In the genomic region with DNA sequence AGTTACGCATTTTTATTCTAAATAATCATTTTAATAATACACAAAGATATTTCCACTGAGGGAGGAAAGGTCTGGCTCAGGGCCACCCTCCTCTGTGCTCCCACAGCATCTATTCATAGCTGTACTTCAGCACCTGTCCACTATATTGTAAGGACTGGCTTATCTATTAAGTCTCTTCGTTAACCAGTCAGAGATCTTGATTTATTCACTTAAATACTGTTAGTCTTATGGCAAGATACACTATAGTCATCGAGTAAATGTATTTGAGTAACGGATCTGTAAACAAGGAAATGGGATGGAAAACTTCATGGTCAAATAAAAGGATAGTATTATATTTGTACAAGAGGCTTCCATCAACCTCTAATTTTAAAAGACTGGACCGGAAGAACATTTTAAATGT, we compare ENCODE assay signal across 14 cellular contexts.
"Had no signal": no experiment of that assay in that cellular context is flagged by ENCODE, and none has a peak within 500 bp of the region (broad histone marks: within the 10 kb centered on the region; RNA-seq: fewer than 3 reads in every experiment).

No MANE protein-coding gene starts in this region.

- H3K9me3 ChIP-seq: esophagus muscularis mucosa, transverse colon, uterus had no signal

- H3K4me3 Mint-ChIP-seq: activated CD4-positive, alpha-beta T cell treated with anti-CD3 and anti-CD28 coated beads, Interleukin-2, amount 10 ng/mL, durations not matched to agents 24 days and 14 days; activated CD8-positive, alpha-beta T cell treated with anti-CD3 and anti-CD28 coated beads for 36 hours; activated naive CD4-positive, alpha-beta T cell treated with anti-CD3 and anti-CD28 coated beads for 36 hours; activated T-helper 17 cell treated with anti-CD3 and anti-CD28 coated beads, Interleukin-2, amount 50 U/mL, for 72 hours; nephron; stimulated activated naive CD8-positive, alpha-beta T cell treated with anti-CD3 and anti-CD28 coated beads, Interleukin-15, Interleukin-2, amounts not matched to agents 100 ng/mL and 50 ng/mL, for 24 hours; T-cell had no signal

- H3K36me3 ChIP-seq: uterus had no signal

- H3K4me3 ChIP-seq: esophagus muscularis mucosa, transverse colon, uterus had no signal

- H3K27me3 Mint-ChIP-seq: activated CD4-positive, alpha-beta T cell treated with anti-CD3 and anti-CD28 coated beads, Interleukin-2, amount 10 ng/mL, durations not matched to agents 24 days and 14 days; activated CD8-positive, alpha-beta T cell treated with anti-CD3 and anti-CD28 coated beads for 36 hours; activated T-helper 17 cell treated with anti-CD3 and anti-CD28 coated beads, Interleukin-2, amount 50 U/mL, for 72 hours; stimulated activated naive CD8-positive, alpha-beta T cell treated with anti-CD3 and anti-CD28 coated beads, Interleukin-15, Interleukin-2, amounts not matched to agents 100 ng/mL and 50 ng/mL, for 24 hours; T-cell had no signal

- H3K27ac ChIP-seq: esophagus muscularis mucosa, transverse colon, uterus had no signal

- H3K4me1 Mint-ChIP-seq: nephron had no signal

- H3K27me3 ChIP-seq: esophagus muscularis mucosa, transverse colon, uterus had no signal

- ATAC-seq: activated CD8-positive, alpha-beta T cell treated with anti-CD3 and anti-CD28 coated beads for 36 hours; activated T-helper 17 cell treated with anti-CD3 and anti-CD28 coated beads, Interleukin-2, amount 50 U/mL, for 72 hours; T-cell had no signal

- H3K9me3 Mint-ChIP-seq: activated CD4-positive, alpha-beta T cell treated with anti-CD3 and anti-CD28 coated beads, Interleukin-2, amount 10 ng/mL, durations not matched to agents 24 days and 14 days; activated CD8-positive, alpha-beta T cell treated with anti-CD3 and anti-CD28 coated beads for 36 hours; activated naive CD4-positive, alpha-beta T cell treated with anti-CD3 and anti-CD28 coated beads for 36 hours; activated T-helper 17 cell treated with anti-CD3 and anti-CD28 coated beads, Interleukin-2, amount 50 U/mL, for 72 hours; nephron; stimulated activated naive CD8-positive, alpha-beta T cell treated with anti-CD3 and anti-CD28 coated beads, Interleukin-15, Interleukin-2, amounts not matched to agents 100 ng/mL and 50 ng/mL, for 24 hours; T-cell had no signal

- H3K27ac Mint-ChIP-seq: activated CD4-positive, alpha-beta T cell treated with anti-CD3 and anti-CD28 coated beads, Interleukin-2, amount 10 ng/mL, durations not matched to agents 24 days and 14 days; activated CD8-positive, alpha-beta T cell treated with anti-CD3 and anti-CD28 coated beads for 36 hours; activated naive CD4-positive, alpha-beta T cell treated with anti-CD3 and anti-CD28 coated beads for 36 hours; activated T-helper 17 cell treated with anti-CD3 and anti-CD28 coated beads, Interleukin-2, amount 50 U/mL, for 72 hours; stimulated activated naive CD8-positive, alpha-beta T cell treated with anti-CD3 and anti-CD28 coated beads, Interleukin-15, Interleukin-2, amounts not matched to agents 100 ng/mL and 50 ng/mL, for 24 hours; T-cell had no signal

- H3K4me1 ChIP-seq: transverse colon, uterus had no signal

- DNase-seq: activated CD4-positive, alpha-beta T cell treated with anti-CD3 and anti-CD28 coated beads, Interleukin-2, amount 10 ng/mL, durations not matched to agents 24 days and 14 days; activated CD8-positive, alpha-beta T cell treated with anti-CD3 and anti-CD28 coated beads for 36 hours; activated naive CD4-positive, alpha-beta T cell treated with anti-CD3 and anti-CD28 coated beads for 36 hours; activated T-cell treated with anti-CD3 and anti-CD28 coated beads, Interleukin-2, amount 50 U/mL, for 1 hour; effector memory CD4-positive, alpha-beta T cell; nucleus accumbens; retina; T-cell; transverse colon; uterus had no signal
